In the genomic region with DNA sequence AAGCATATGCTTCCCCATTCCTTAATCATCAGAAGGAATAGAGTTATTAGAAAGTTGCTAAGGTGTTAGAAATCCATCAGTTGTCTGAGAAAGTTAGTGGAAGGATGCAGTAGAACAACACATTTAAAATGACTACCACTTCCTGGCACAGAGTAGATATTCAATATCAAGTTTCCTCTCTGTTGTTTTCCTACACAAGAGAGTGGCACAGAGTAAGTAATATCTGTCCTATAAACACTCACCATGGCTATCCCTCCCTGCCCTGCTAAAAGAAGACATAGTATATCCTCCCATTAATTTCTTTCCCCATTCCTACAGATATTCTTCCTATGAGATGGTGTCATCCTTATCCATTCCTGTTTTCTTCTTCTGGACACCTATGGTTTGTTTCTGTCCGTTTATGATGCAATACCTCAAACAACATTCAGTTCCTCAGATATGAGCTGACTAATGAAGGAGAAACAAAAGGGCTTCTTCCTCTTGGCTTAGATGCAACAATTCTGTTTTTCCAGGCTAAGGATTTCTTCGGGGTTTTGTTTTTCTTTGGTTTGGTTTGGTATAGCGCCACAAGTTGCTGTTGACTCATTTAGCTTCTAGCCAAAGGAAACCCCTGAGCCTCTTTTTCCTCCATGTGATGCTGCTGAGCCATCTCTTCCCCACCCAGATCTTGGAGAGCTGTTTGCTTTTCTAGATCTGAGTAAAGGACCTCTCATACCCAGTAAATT, we compare ENCODE assay signal across 9 cellular contexts. TPM values are rescaled to one million over a fixed set of nuclear protein-coding genes. Genes with fewer than 3 reads are reported as not detected.
DNase-seq lines count a peak whose midpoint lies in the region; ATAC-seq and TF ChIP-seq lines count a peak whose summit lies in the region.
"Had no signal": no experiment of that assay in that cellular context is flagged by ENCODE, and none has a peak within 500 bp of the region (broad histone marks: within the 10 kb centered on the region; RNA-seq: fewer than 3 reads in every experiment).

No MANE protein-coding gene starts in this region.

- no peaks in the 10 kb centered on the region for H4K20me1 ChIP-seq in mammary epithelial cell (ENCODE audit: insufficient read depth, low read length)

- peak; percentile 51 for ATAC-seq in mucosa of descending colon
- no peak for ATAC-seq in GM21529 (IDR thresholded peaks at IDR 0.05; ENCODE audit: unreplicated experiment)

- peak overlapping the region; percentile 51 for H3K9ac ChIP-seq in mammary epithelial cell (ENCODE audit: insufficient read depth, low read length)
- no peak overlapping the region for H3K9ac ChIP-seq in endodermal cell (ENCODE audit: extremely low read depth, low read length, poor library complexity, severe bottlenecking)

- no peak overlapping the region for H3K27ac Mint-ChIP-seq in endodermal cell

- BruUV-seq in mammary epithelial cell (replicated peaks; lab: Mats Ljungman, UMichigan), result TSS peak; percentile 16

- H3K27ac ChIP-seq in mammary epithelial cell (ENCODE audit: insufficient read depth, low read depth, low read length) (peak overlapping the region; percentile 84), dorsolateral prefrontal cortex (peak overlapping the region in 1 of 59 donors; percentile 36), endodermal cell (ENCODE audit: low read depth, low read length) (no peak overlapping the region)
- H3K27ac ChIP-seq: upper lobe of left lung had no signal

- H3K4me1 ChIP-seq in mammary epithelial cell (ENCODE audit: insufficient read depth, low read length) (peaks cover 33% of the 10 kb centered on the region), mucosa of descending colon (ENCODE audit: low read depth) (no peaks in the 10 kb centered on the region), BE2C (no peaks in the 10 kb centered on the region), endodermal cell (ENCODE audit: control insufficient read depth, insufficient read depth, low read length) (no peaks in the 10 kb centered on the region)

- H3K4me2 ChIP-seq in mammary epithelial cell (ENCODE audit: insufficient read depth, low read depth, low read length), result peak overlapping the region; percentile 73

- H3K79me2 ChIP-seq in mammary epithelial cell (ENCODE audit: insufficient read depth, low read length), result no peaks in the 10 kb centered on the region

- intact Hi-C loops in mammary epithelial cell (cut with micrococcal nuclease) (loop anchor here (1.0 to 5.0 kb wide), 6 partner anchors 33 to 721 kb away; a partner anchor contains a TSS), mucosa of descending colon (cut with DNase I, micrococcal nuclease) (no loop called here), dorsolateral prefrontal cortex (cut with DNase I) (no loop called here)

- H3K27me3 ChIP-seq in mammary epithelial cell (ENCODE audit: insufficient read depth, low read length), result no peaks in the 10 kb centered on the region
- H3K27me3 ChIP-seq in dorsolateral prefrontal cortex, result no peaks in the 10 kb centered on the region
- H3K27me3 ChIP-seq in BE2C, result peaks cover 12% of the 10 kb centered on the region
- peaks cover 20% of the 10 kb centered on the region for H3K27me3 ChIP-seq in endodermal cell (ENCODE audit: control insufficient read depth, insufficient read depth, low read length, poor library complexity, severe bottlenecking)
- H3K27me3 ChIP-seq: upper lobe of left lung had no signal

- no peaks in the 10 kb centered on the region for H3K4me1 Mint-ChIP-seq in endodermal cell

- H3K4me3 ChIP-seq in mammary epithelial cell (replicated peaks in 1 of 3; ENCODE audit: insufficient read depth in 1 of 3, low read depth in 2 of 3, low read length in 3 of 3), result no peak overlapping the region
- H3K4me3 ChIP-seq in mucosa of descending colon, result no peak overlapping the region
- H3K4me3 ChIP-seq in dorsolateral prefrontal cortex, result no peak overlapping the region
- no peak overlapping the region for H3K4me3 ChIP-seq in BE2C (ENCODE audit: low read depth, low read length)
- H3K4me3 ChIP-seq in endodermal cell (ENCODE audit: low read length), result no peak overlapping the region
- H3K4me3 ChIP-seq: upper lobe of left lung had no signal

- H3K36me3 ChIP-seq in mammary epithelial cell (ENCODE audit: insufficient read depth, low read length) (no peaks in the 10 kb centered on the region), mucosa of descending colon (ENCODE audit: low read depth) (no peaks in the 10 kb centered on the region), BE2C (no peaks in the 10 kb centered on the region), endodermal cell (ENCODE audit: control insufficient read depth, insufficient read depth, low read length) (no peaks in the 10 kb centered on the region)
- H3K36me3 ChIP-seq: upper lobe of left lung had no signal

- H3K36me3 Mint-ChIP-seq in endodermal cell (ENCODE audit: low read depth), result no peaks in the 10 kb centered on the region

- TF ChIP-seq CTCF in mammary epithelial cell (conservative IDR thresholded peaks at IDR 0.05 in 1 of 2, IDR thresholded peaks at IDR 0.05 in 1 of 2; ENCODE audit: extremely low read depth in 1 of 2, insufficient read depth in 1 of 2, low read depth in 1 of 2, low read length in 2 of 2) (peak in 1 of 2 donors; percentile 24), mucosa of descending colon (IDR thresholded peaks at IDR 0.05) (no peak), dorsolateral prefrontal cortex (IDR thresholded peaks at IDR 0.05 in 54 of 56, conservative IDR thresholded peaks at IDR 0.05 in 2 of 56; ENCODE audit: low read depth in 1 of 56, partially characterized antibody in 56 of 56) (no peak), BE2C (IDR thresholded peaks at IDR 0.05; ENCODE audit: low read depth, low read length) (no peak), endodermal cell (conservative IDR thresholded peaks at IDR 0.05) (no peak)

- dilution Hi-C loops in mammary epithelial cell (cut with HindIII; ENCODE audit: low sequenced_read_pairs), result loop anchor here (25.0 kb wide), 1 partner anchor 176 kb away; no protein-coding TSS in a partner anchor

- in situ Hi-C loops in mammary epithelial cell (cut with MboI; ENCODE audit: low sequenced_read_pairs in 2 of 2), result loop anchor here (5.0 to 10.0 kb wide), 3 partner anchors 96 to 179 kb away; no protein-coding TSS in a partner anchor

- peak overlapping the region; percentile 36 for H2AFZ ChIP-seq in mammary epithelial cell (ENCODE audit: low read depth, low read length)

- H3K4me3 Mint-ChIP-seq in endodermal cell, result no peak overlapping the region

- peaks cover 12% of the 10 kb centered on the region for H3K27me3 Mint-ChIP-seq in endodermal cell (ENCODE audit: insufficient read depth)

- WGBS in mammary epithelial cell (ENCODE audit: low coverage, missing lambda C conversion rate), result 3% methylated on average over 3 of the region's 3 CpGs
- WGBS in endodermal cell (ENCODE audit: insufficient coverage in 1 of 2, insufficient read length in 1 of 2), 2 experiments, result 86 to 88% methylated on average over 1 to 3 of the region's 3 CpGs

- CTCF ChIA-PET in mammary epithelial cell (lab: Charles Lee; ENCODE audit: low non-redundant PET), result interaction anchor here (0.6 to 0.7 kb wide), 3 partner anchors 13 to 1187 kb away, joined by 3 to 4 read pairs (median 3); no protein-coding TSS in a partner anchor

- H3K9me3 Mint-ChIP-seq in endodermal cell, result no peaks in the 10 kb centered on the region

- DNase-seq in AG20443 (ENCODE audit: low spot score) (peak; percentile 86), LoVo (ENCODE audit: low spot score) (peak; percentile 69), mammary epithelial cell (peak; percentile 99), mucosa of descending colon (no peak), dorsolateral prefrontal cortex (no peak), BE2C (no peak), endodermal cell (no peak)
- DNase-seq: upper lobe of left lung had no signal

- H3K9me3 ChIP-seq in mammary epithelial cell (replicated peaks; ENCODE audit: insufficient read depth, low read length) (no peaks in the 10 kb centered on the region), mucosa of descending colon (no peaks in the 10 kb centered on the region), BE2C (no peaks in the 10 kb centered on the region), endodermal cell (ENCODE audit: control insufficient read depth, low read length) (no peaks in the 10 kb centered on the region)
- H3K9me3 ChIP-seq: upper lobe of left lung had no signal

RNA-seq across cellular contexts. Expression of a gene that starts 32.9 kb away (rescaled TPM):
- total RNA-seq in mammary epithelial cell, result 10 to 100 TPM; 21.3 to 55.2 TPM
- 15.1 TPM for polyA plus RNA-seq in mammary epithelial cell
- 5.8 TPM for polyA minus RNA-seq in mammary epithelial cell
- total RNA-seq in mucosa of descending colon, result 10 to 100 TPM in 1 of 3 donors, 1 to 10 TPM in 2; 9.4 to 17.3 (median 9.4) TPM
- 10 to 100 TPM; 10.1 to 26.8 (median 16.2) TPM for total RNA-seq in dorsolateral prefrontal cortex
- polyA plus RNA-seq in BE2C (2012; ENCODE audit: insufficient read depth, insufficient read length, low read depth), result 30.0 TPM
- total RNA-seq in endodermal cell, result 10 to 100 TPM; 11.1 to 16.1 TPM
- 26.7 TPM for polyA plus RNA-seq in endodermal cell (2013, experiment 1 of 2)
- polyA plus RNA-seq in endodermal cell (2013, experiment 2 of 2), result 22.1 TPM

Comparison
In these comparisons a context has a peak if more than half of its experiments do, and no peak if none do; other contexts are left out.
1. DNase-seq: peak in AG20443 (single experiment), LoVo (single experiment) and mammary epithelial cell (single experiment); none in mucosa of descending colon (0 of 3), dorsolateral prefrontal cortex (0 of 10), BE2C (single experiment) and endodermal cell (single experiment).